Comparison of ENCODE assay signal across 1 cellular context in genomic region chr14:49692895-49693737, GRCh38.
TF ChIP-seq lines count a peak whose summit lies in the region.

Gene KLHDC1, plus strand, starts transcription at chr14:49693120. Its CDS starts 75 bp downstream, at chr14:49693195.

TF ChIP-seq in HepG2, 621 proteins besides CTCF, POLR2A, EP300 and RAD21 (continued from another document and continues in another):
- TF ChIP-seq, protein P1, sequence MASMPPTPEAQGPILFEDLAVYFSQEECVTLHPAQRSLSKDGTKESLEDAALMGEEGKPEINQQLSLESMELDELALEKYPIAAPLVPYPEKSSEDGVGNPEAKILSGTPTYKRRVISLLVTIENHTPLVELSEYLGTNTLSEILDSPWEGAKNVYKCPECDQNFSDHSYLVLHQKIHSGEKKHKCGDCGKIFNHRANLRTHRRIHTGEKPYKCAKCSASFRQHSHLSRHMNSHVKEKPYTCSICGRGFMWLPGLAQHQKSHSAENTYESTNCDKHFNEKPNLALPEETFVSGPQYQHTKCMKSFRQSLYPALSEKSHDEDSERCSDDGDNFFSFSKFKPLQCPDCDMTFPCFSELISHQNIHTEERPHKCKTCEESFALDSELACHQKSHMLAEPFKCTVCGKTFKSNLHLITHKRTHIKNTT (CRISPR knock-in tag; IDR thresholded peaks at IDR 0.05) = no peak
- peak; percentile 79; the same call in 1 of the 2 replicates for TF ChIP-seq CAMTA2 (CRISPR knock-in tag; IDR thresholded peaks at IDR 0.05; ENCODE audit: borderline replicate concordance)
- no peak for TF ChIP-seq ZNF614 (CRISPR knock-in tag; IDR thresholded peaks at IDR 0.05; ENCODE audit: borderline replicate concordance)
- TF ChIP-seq, protein P2, sequence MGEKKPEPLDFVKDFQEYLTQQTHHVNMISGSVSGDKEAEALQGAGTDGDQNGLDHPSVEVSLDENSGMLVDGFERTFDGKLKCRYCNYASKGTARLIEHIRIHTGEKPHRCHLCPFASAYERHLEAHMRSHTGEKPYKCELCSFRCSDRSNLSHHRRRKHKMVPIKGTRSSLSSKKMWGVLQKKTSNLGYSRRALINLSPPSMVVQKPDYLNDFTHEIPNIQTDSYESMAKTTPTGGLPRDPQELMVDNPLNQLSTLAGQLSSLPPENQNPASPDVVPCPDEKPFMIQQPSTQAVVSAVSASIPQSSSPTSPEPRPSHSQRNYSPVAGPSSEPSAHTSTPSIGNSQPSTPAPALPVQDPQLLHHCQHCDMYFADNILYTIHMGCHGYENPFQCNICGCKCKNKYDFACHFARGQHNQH (CRISPR knock-in tag; IDR thresholded peaks at IDR 0.05) = peak; percentile 26; the same call in 1 of the 2 replicates
- TF ChIP-seq PCBP1 (IDR thresholded peaks at IDR 0.05; ENCODE audit: borderline replicate concordance, low read depth, low read length) = no peak
- TF ChIP-seq MXD1 (CRISPR knock-in tag; IDR thresholded peaks at IDR 0.05) = 0 out of 2 replicates have a peak, but pooled peaks have one; percentile 65
- 0 out of 2 replicates have a peak, but pooled peaks have one; percentile 25 for TF ChIP-seq RNF2 (conservative IDR thresholded peaks at IDR 0.05; ENCODE audit: low read depth)
- TF ChIP-seq MTERF4 (CRISPR knock-in tag; IDR thresholded peaks at IDR 0.05) = no peak
- peak; percentile 63; the same call in 1 of the 2 replicates for TF ChIP-seq SMAD9 (CRISPR knock-in tag; IDR thresholded peaks at IDR 0.05)
- 0 out of 2 replicates have a peak, but pooled peaks have one; percentile 20 for TF ChIP-seq TGIF2 (CRISPR knock-in tag; IDR thresholded peaks at IDR 0.05)
- peak; percentile 73; the same call in 1 of the 2 replicates for TF ChIP-seq MXD3 (CRISPR knock-in tag; IDR thresholded peaks at IDR 0.05)
- TF ChIP-seq, protein P3, sequence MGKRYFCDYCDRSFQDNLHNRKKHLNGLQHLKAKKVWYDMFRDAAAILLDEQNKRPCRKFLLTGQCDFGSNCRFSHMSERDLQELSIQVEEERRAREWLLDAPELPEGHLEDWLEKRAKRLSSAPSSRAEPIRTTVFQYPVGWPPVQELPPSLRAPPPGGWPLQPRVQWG (CRISPR knock-in tag; IDR thresholded peaks at IDR 0.05; ENCODE audit: borderline replicate concordance, low read depth) = no peak
- TF ChIP-seq SOX5 (CRISPR knock-in tag; IDR thresholded peaks at IDR 0.05; ENCODE audit: borderline replicate concordance) = no peak
- no peak for TF ChIP-seq ZNF562 (CRISPR knock-in tag; IDR thresholded peaks at IDR 0.05; ENCODE audit: borderline replicate concordance)
- TF ChIP-seq ZBTB7B (CRISPR knock-in tag; IDR thresholded peaks at IDR 0.05) = peak; percentile 85
- TF ChIP-seq SP2 (CRISPR knock-in tag; IDR thresholded peaks at IDR 0.05) = peak; percentile 46; the same call in 1 of the 2 replicates
- TF ChIP-seq ZNF383 (CRISPR knock-in tag; IDR thresholded peaks at IDR 0.05; ENCODE audit: borderline replicate concordance) = no peak
- TF ChIP-seq SAP130 (CRISPR knock-in tag; IDR thresholded peaks at IDR 0.05; ENCODE audit: low read depth) = peak; percentile 79
- TF ChIP-seq TFAP4 (IDR thresholded peaks at IDR 0.05; ENCODE audit: borderline replicate concordance, low read depth) = peak; percentile 86; the same call in 1 of the 2 replicates
- no peak; the same call in 1 of the 2 replicates for TF ChIP-seq ZNF362 (CRISPR knock-in tag; IDR thresholded peaks at IDR 0.05; ENCODE audit: borderline replicate concordance)
- no peak for TF ChIP-seq SP1 (IDR thresholded peaks at IDR 0.05)
- no peak; the same call in 1 of the 2 replicates for TF ChIP-seq SP1 (CRISPR knock-in tag; IDR thresholded peaks at IDR 0.05)
- TF ChIP-seq, protein P4, sequence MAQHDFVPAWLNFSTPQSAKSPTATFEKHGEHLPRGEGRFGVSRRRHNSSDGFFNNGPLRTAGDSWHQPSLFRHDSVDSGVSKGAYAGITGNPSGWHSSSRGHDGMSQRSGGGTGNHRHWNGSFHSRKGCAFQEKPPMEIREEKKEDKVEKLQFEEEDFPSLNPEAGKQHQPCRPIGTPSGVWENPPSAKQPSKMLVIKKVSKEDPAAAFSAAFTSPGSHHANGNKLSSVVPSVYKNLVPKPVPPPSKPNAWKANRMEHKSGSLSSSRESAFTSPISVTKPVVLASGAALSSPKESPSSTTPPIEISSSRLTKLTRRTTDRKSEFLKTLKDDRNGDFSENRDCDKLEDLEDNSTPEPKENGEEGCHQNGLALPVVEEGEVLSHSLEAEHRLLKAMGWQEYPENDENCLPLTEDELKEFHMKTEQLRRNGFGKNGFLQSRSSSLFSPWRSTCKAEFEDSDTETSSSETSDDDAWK (CRISPR knock-in tag; IDR thresholded peaks at IDR 0.05) = no peak
- TF ChIP-seq NFKB2 (CRISPR knock-in tag; IDR thresholded peaks at IDR 0.05; ENCODE audit: borderline replicate concordance) = peak; percentile 68; the same call in 1 of the 2 replicates
- no peak for TF ChIP-seq LCORL (IDR thresholded peaks at IDR 0.05)
- TF ChIP-seq LCORL (CRISPR knock-in tag; IDR thresholded peaks at IDR 0.05) = peak; percentile 55
- TF ChIP-seq ZFP36L2 (CRISPR knock-in tag; IDR thresholded peaks at IDR 0.05) = no peak
- no peak for TF ChIP-seq ADNP (CRISPR knock-in tag; IDR thresholded peaks at IDR 0.05)
- TF ChIP-seq E2F1 (CRISPR knock-in tag; IDR thresholded peaks at IDR 0.05) = no peak
- no peak for TF ChIP-seq SMARCC2 (IDR thresholded peaks at IDR 0.05)
- TF ChIP-seq RBAK (CRISPR knock-in tag; IDR thresholded peaks at IDR 0.05) = no peak
- peak; percentile 34; the same call in 1 of the 2 replicates for TF ChIP-seq POLR2AphosphoS5 (IDR thresholded peaks at IDR 0.05; ENCODE audit: low read depth, low read length)
- TF ChIP-seq RAD51 (IDR thresholded peaks at IDR 0.05; ENCODE audit: borderline replicate concordance) = no peak
- peak; percentile 77; the same call in 1 of the 2 replicates for TF ChIP-seq MYPOP (CRISPR knock-in tag; IDR thresholded peaks at IDR 0.05)
- no peak for TF ChIP-seq PRPF4 (IDR thresholded peaks at IDR 0.05; ENCODE audit: low read depth, low read length, poor library complexity, severe bottlenecking)
- TF ChIP-seq, protein P5, sequence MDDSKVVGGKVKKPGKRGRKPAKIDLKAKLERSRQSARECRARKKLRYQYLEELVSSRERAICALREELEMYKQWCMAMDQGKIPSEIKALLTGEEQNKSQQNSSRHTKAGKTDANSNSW (CRISPR knock-in tag; IDR thresholded peaks at IDR 0.05; ENCODE audit: borderline replicate concordance) = peak; percentile 80; the same call in 1 of the 2 replicates
- TF ChIP-seq, protein P6, sequence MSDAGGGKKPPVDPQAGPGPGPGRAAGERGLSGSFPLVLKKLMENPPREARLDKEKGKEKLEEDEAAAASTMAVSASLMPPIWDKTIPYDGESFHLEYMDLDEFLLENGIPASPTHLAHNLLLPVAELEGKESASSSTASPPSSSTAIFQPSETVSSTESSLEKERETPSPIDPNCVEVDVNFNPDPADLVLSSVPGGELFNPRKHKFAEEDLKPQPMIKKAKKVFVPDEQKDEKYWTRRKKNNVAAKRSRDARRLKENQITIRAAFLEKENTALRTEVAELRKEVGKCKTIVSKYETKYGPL (CRISPR knock-in tag; IDR thresholded peaks at IDR 0.05) = no peak
- peak; percentile 53; the same call in 1 of the 2 replicates for TF ChIP-seq FOXO1 (CRISPR knock-in tag; IDR thresholded peaks at IDR 0.05)
- peak; percentile 81 for TF ChIP-seq ZMYM4 (CRISPR knock-in tag; IDR thresholded peaks at IDR 0.05)
- peak; percentile 79; the same call in 1 of the 2 replicates for TF ChIP-seq ZNF788 (CRISPR knock-in tag; IDR thresholded peaks at IDR 0.05; ENCODE audit: borderline replicate concordance)
- TF ChIP-seq ELF3 (CRISPR knock-in tag; IDR thresholded peaks at IDR 0.05) = peak; percentile 22; the same call in 1 of the 2 replicates
- TF ChIP-seq BORCS8-MEF2B (CRISPR knock-in tag; IDR thresholded peaks at IDR 0.05) = peak; percentile 88
- TF ChIP-seq SMARCE1 (IDR thresholded peaks at IDR 0.05; ENCODE audit: borderline replicate concordance) = no peak
- peak; percentile 67 to 74; a peak in 3 of 4 replicates for TF ChIP-seq KLF16 (CRISPR knock-in tag; IDR thresholded peaks at IDR 0.05)
- no peak for TF ChIP-seq CREM (IDR thresholded peaks at IDR 0.05)
- no peak for TF ChIP-seq CREM (CRISPR knock-in tag; IDR thresholded peaks at IDR 0.05)
- TF ChIP-seq MBD4 (IDR thresholded peaks at IDR 0.05; ENCODE audit: borderline replicate concordance, low read length) = no peak
- peak; percentile 69; the same call in 1 of the 2 replicates for TF ChIP-seq ETV6 (CRISPR knock-in tag; conservative IDR thresholded peaks at IDR 0.05)
- TF ChIP-seq ZNF605 (CRISPR knock-in tag; IDR thresholded peaks at IDR 0.05) = peak; percentile 47; the same call in 1 of the 2 replicates
- no peak for TF ChIP-seq HHEX (CRISPR knock-in tag; IDR thresholded peaks at IDR 0.05)
- no peak for TF ChIP-seq ZNF782 (CRISPR knock-in tag; IDR thresholded peaks at IDR 0.05; ENCODE audit: borderline replicate concordance)
- TF ChIP-seq, protein P7, sequence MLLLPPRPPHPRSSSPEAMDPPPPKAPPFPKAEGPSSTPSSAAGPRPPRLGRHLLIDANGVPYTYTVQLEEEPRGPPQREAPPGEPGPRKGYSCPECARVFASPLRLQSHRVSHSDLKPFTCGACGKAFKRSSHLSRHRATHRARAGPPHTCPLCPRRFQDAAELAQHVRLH (CRISPR knock-in tag; IDR thresholded peaks at IDR 0.05; ENCODE audit: borderline replicate concordance, low read depth) = peak; percentile 50; the same call in 1 of the 2 replicates
- 0 out of 2 replicates have a peak, but pooled peaks have one; percentile 84 for TF ChIP-seq EED (CRISPR knock-in tag; IDR thresholded peaks at IDR 0.05)
- no peak for TF ChIP-seq USF2 (IDR thresholded peaks at IDR 0.05; ENCODE audit: low read depth, low read length)
- TF ChIP-seq USF2 (CRISPR knock-in tag; IDR thresholded peaks at IDR 0.05; ENCODE audit: borderline replicate concordance) = no peak
- TF ChIP-seq NR2F2 (IDR thresholded peaks at IDR 0.05; ENCODE audit: borderline replicate concordance, low read depth) = no peak
- TF ChIP-seq NRL (CRISPR knock-in tag; IDR thresholded peaks at IDR 0.05; ENCODE audit: borderline replicate concordance) = peak; percentile 90
- TF ChIP-seq HDAC2 (CRISPR knock-in tag; IDR thresholded peaks at IDR 0.05) = peak; percentile 61; the same call in 1 of the 2 replicates
- TF ChIP-seq MYNN (CRISPR knock-in tag; IDR thresholded peaks at IDR 0.05; ENCODE audit: low read depth) = no peak
- peak; percentile 89 for TF ChIP-seq ZMYM3 (CRISPR knock-in tag; IDR thresholded peaks at IDR 0.05)
